Comparison of ENCODE assay signal across 9 cellular contexts in the genomic region with DNA sequence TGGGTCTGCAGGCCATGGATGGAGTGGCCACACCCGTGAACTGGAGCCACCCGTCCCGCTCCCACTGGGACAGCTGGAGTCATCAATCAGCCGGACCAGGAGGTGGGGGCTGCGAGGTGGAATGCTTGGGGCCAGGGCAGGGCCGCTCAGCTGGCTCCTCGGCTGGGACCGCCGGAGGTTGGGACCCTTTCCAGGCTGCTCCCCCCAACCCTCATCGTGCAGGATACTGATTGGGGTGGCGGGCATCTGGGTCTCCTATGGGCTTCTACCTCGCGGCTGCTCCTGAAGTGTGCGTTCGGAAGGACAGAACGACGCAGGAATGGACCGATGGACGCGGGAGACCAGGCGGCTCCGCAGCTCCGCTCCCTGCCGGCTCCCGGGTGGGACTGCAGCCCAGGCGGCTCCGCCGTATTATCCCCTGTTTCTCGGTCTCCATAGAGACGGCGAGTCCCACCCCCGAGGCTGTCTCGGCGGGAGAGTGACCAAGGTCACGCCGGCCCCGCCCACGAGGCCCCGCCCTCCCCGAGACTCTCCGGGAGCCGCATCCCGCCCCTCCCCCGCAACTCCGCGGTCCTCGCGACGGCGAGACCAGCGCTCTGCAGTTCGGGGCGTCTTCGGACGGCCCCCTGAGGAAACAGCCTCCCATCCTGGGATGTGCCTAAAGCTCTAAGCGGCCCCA. TPM values are rescaled to one million over a fixed set of nuclear protein-coding genes. Genes with fewer than 3 reads are reported as not detected.
A peak's percentile ranks its signal among the peaks of the same experiment; 100 is the strongest.
DNase-seq lines count a peak whose midpoint lies in the region; ATAC-seq, FAIRE-seq and TF ChIP-seq lines count a peak whose summit lies in the region.
"Had no signal": no experiment of that assay in that cellular context is flagged by ENCODE, and none has a peak within 500 bp of the region (broad histone marks: within the 10 kb centered on the region; RNA-seq: fewer than 3 reads in every experiment).

A gene (minus strand): TSS at position 388 of the 679 bp plus-strand sequence. CDS start 2,387 bp downstream, outside the sequence.

- peaks cover 56% of the 10 kb centered on the region for H3K27me3 Mint-ChIP-seq in WTC11 (ENCODE audit: low read depth)

- H4K5ac ChIP-seq in H1 (ENCODE audit: insufficient read length, low read depth, low read length): no peak within 1 kb of the TSS

- no peak within 1 kb of the TSS for H3K27ac Mint-ChIP-seq in WTC11

- H3K4me3 Mint-ChIP-seq in WTC11: peak within 1 kb of the TSS; percentile 66

- peaks cover 24 to 49% (median 41%) of the 10 kb centered on the region in 4 experiments for H3K27me3 ChIP-seq in H1 (replicated peaks in 1 of 4; ENCODE audit: control insufficient read depth in 3 of 4, extremely low read depth in 1 of 4, insufficient read depth in 3 of 4, low read length in 3 of 4)
- no peaks in the 10 kb centered on the region for H3K27me3 ChIP-seq in Karpas-422 (ENCODE audit: low read length)

- no peaks in the 10 kb centered on the region for H3K36me3 Mint-ChIP-seq in WTC11

- peaks cover 20% of the 10 kb centered on the region for H3K4me1 Mint-ChIP-seq in WTC11

- H4K8ac ChIP-seq in H1 (ENCODE audit: extremely low read depth, insufficient read depth, low read length): peak within 1 kb of the TSS; percentile 81

- no peak within 1 kb of the TSS for H4K91ac ChIP-seq in H1 (replicated peaks; ENCODE audit: insufficient read length, low read length)

- H2AFZ ChIP-seq in H1 (ENCODE audit: low read length): no peak within 1 kb of the TSS
- no peak within 1 kb of the TSS for H2AFZ ChIP-seq in Karpas-422 (ENCODE audit: low read length)

- TF ChIP-seq RAD21 in H1 (IDR thresholded peaks at IDR 0.05 in 1 of 2, conservative IDR thresholded peaks at IDR 0.05 in 1 of 2; ENCODE audit: low read depth in 2 of 2, low read length in 2 of 2): peak; percentile 39 to 53; a peak in 2 of 4 replicates

- H2BK5ac ChIP-seq in H1 (ENCODE audit: low read depth, low read length): no peak within 1 kb of the TSS

- no peak within 1 kb of the TSS for H2AK5ac ChIP-seq in H1 (ENCODE audit: low read depth, low read length)

- H3K23ac ChIP-seq in H1 (ENCODE audit: insufficient read length): no peak within 1 kb of the TSS

- TF ChIP-seq CTCF in WTC11 (IDR thresholded peaks at IDR 0.05) (peak; percentile 25; the same call in 1 of the 2 replicates), H1 (IDR thresholded peaks at IDR 0.05; ENCODE audit: control extremely low read depth in 1 of 3, insufficient read depth in 1 of 3, low read depth in 1 of 3, low read length in 3 of 3) (peak in 2 of 3 experiments; percentile 66 to 69; a peak in 3 of 4 replicates), lower leg skin (IDR thresholded peaks at IDR 0.05) (peak in 1 of 3 donors; percentile 54)

- H3K4me3 ChIP-seq in H1 (ENCODE audit: extremely low read depth in 1 of 4, insufficient read depth in 2 of 4, low read depth in 3 of 4, low read length in 4 of 4): peak within 1 kb of the TSS; percentile 21 to 58 (median 39); a peak in 7 of 8 replicates
- H3K4me3 ChIP-seq in lower leg skin (ENCODE audit: low read depth, poor library complexity, severe bottlenecking): no peak within 1 kb of the TSS
- H3K4me3 ChIP-seq in Karpas-422 (ENCODE audit: low read length): no peak within 1 kb of the TSS

- no peak for FAIRE-seq in H1 (lab: Jason Lieb, UNC)

- no peak within 1 kb of the TSS for H3K14ac ChIP-seq in H1 (ENCODE audit: insufficient read length)

- 0 out of 2 replicates have a peak within 1 kb of the TSS, but pooled peaks have one; percentile 80 for H2BK20ac ChIP-seq in H1 (ENCODE audit: low read length)

- H3K18ac ChIP-seq in H1 (ENCODE audit: extremely low read depth, low read length): peak within 1 kb of the TSS; percentile 32; the same call in 1 of the 2 replicates

- H3K4ac ChIP-seq in H1 (replicated peaks; ENCODE audit: insufficient read length, low read depth, low read length): no peak within 1 kb of the TSS

- 27% methylated on average over 14 of the region's 56 CpGs; no CpG with 5 or more reads in 1 of the 2 experiments for whole genome bisulfite sequencing in H1 (ENCODE audit: extremely low coverage in 1 of 2, insufficient coverage in 1 of 2, insufficient read length in 1 of 2, insufficient replicate concordance in 2 of 2, low coverage in 1 of 2, low lambda C conversion rate in 2 of 2, missing lambda C conversion rate in 1 of 2), 2 experiments
- 0 to 1% methylated on average over 28 to 35 of the region's 56 CpGs for WGBS in lower leg skin, 2 donors

- no peak within 1 kb of the TSS for H3K27ac ChIP-seq in H1 (ENCODE audit: low read depth, low read length)
- no peak within 1 kb of the TSS for H3K27ac ChIP-seq in Karpas-422 (ENCODE audit: low read length)
- H3K27ac ChIP-seq: HL-60 had no signal

- no peak within 1 kb of the TSS for H2BK120ac ChIP-seq in H1 (replicated peaks; ENCODE audit: low read depth, low read length)

- no peaks in the 10 kb centered on the region for H3K9me3 ChIP-seq in H1 (ENCODE audit: insufficient read depth in 2 of 2, low read depth in 1 of 2, low read length in 1 of 2)
- H3K9me3 ChIP-seq in Karpas-422 (ENCODE audit: low read length): no peaks in the 10 kb centered on the region

- peak in 1 of 2 experiments; percentile 62; a peak in 1 of 3 replicates for TF ChIP-seq EP300 in H1 (IDR thresholded peaks at IDR 0.05; ENCODE audit: borderline replicate concordance in 1 of 2, low read depth in 2 of 2, low read length in 2 of 2)

- H3K9ac ChIP-seq in H1 (replicated peaks in 1 of 4; ENCODE audit: extremely low read depth in 1 of 4, low read depth in 3 of 4, low read length in 3 of 4) (no peak within 1 kb of the TSS; a peak in 1 of 7 replicates), Karpas-422 (ENCODE audit: low read length) (no peak within 1 kb of the TSS)

- CTCF ChIA-PET in WTC11 (lab: Charles Lee) (interaction anchor here (0.6 to 6.8 kb wide), 37 partner anchors 10 to 563 kb away, joined by 3 to 65 read pairs (median 6); a partner anchor contains a TSS), H1 (lab: Charles Lee; ENCODE audit: partially characterized antibody) (interaction anchor here (0.6 to 32.4 kb wide), 28 partner anchors 9 to 563 kb away, joined by 3 to 476 read pairs (median 5); a partner anchor contains a TSS)

- H3K4me1 ChIP-seq in H1 (replicated peaks in 1 of 4; ENCODE audit: control insufficient read depth in 3 of 4, insufficient read depth in 4 of 4, low read length in 3 of 4) (peaks cover 0 to 35% (median 23%) of the 10 kb centered on the region in 4 experiments; a peak in 6 of 7 replicates), Karpas-422 (ENCODE audit: low read length) (peaks cover 13% of the 10 kb centered on the region)

- TF ChIP-seq POLR2A in H1 (IDR thresholded peaks at IDR 0.05; ENCODE audit: control extremely low read depth in 1 of 2, low read depth in 2 of 2, low read length in 2 of 2) (no peak), lower leg skin (IDR thresholded peaks at IDR 0.05) (no peak)

- H2BK12ac ChIP-seq in H1 (ENCODE audit: low read depth, low read length): peak within 1 kb of the TSS; percentile 84; the same call in 1 of the 2 replicates

- no peaks in the 10 kb centered on the region for H3K79me2 ChIP-seq in H1 (ENCODE audit: control insufficient read depth in 1 of 2, insufficient read depth in 2 of 2, low read length in 2 of 2)
- H3K79me2 ChIP-seq in Karpas-422 (ENCODE audit: low read length): no peaks in the 10 kb centered on the region

- peaks cover 6 to 9% of the 10 kb centered on the region in 2 experiments for H4K20me1 ChIP-seq in H1 (replicated peaks in 1 of 2; ENCODE audit: control insufficient read depth in 1 of 2, insufficient read depth in 2 of 2, low read length in 2 of 2)
- H4K20me1 ChIP-seq in Karpas-422 (ENCODE audit: insufficient read depth, low read depth, low read length): no peaks in the 10 kb centered on the region

- DNase-seq in CD1c-positive myeloid dendritic cell (ENCODE audit: extremely low spot score) (peak; percentile 79), HuH-7.5 (ENCODE audit: low spot score) (peak; percentile 90), WTC11 (ENCODE audit: low spot score) (peak; percentile 90), H1 (ENCODE audit: low read depth in 1 of 2, low spot score in 2 of 2) (peak in 1 of 2 experiments; percentile 87), lower leg skin (ENCODE audit: low spot score in 2 of 2) (peak; percentile 75 to 97), Karpas-422 (no peak)
- peak; percentile 46 to 58 for DNase-seq in stimulated activated CD4-positive, alpha-beta T cell treated with anti-CD3 and anti-CD28 coated beads, Interleukin-2, amount 100 ng/mL, for 24 hours

- H3K4me2 ChIP-seq in H1 (ENCODE audit: insufficient read depth in 1 of 2, low read depth in 2 of 2, low read length in 2 of 2) (peak within 1 kb of the TSS; percentile 56 to 86), Karpas-422 (ENCODE audit: low read depth, low read length, poor library complexity, severe bottlenecking) (no peak within 1 kb of the TSS)

- ATAC-seq in WTC11 (peak; percentile 56), GM21529 (IDR thresholded peaks at IDR 0.05; ENCODE audit: unreplicated experiment) (no peak)

- no peaks in the 10 kb centered on the region for H3K9me2 ChIP-seq in Karpas-422 (replicated peaks; ENCODE audit: insufficient read depth, low read length)

- H2BK15ac ChIP-seq in H1 (ENCODE audit: low read length): peak within 1 kb of the TSS; percentile 72; the same call in 1 of the 2 replicates

- H3K23me2 ChIP-seq in H1 (ENCODE audit: low read depth, low read length): no peaks in the 10 kb centered on the region; the same call in 1 of the 2 replicates

- no peaks in the 10 kb centered on the region for H3K9me3 Mint-ChIP-seq in WTC11

- POLR2A ChIA-PET in WTC11 (lab: Charles Lee) (interaction anchor here (0.6 to 1.5 kb wide), 5 partner anchors 9 to 66 kb away, joined by 3 to 4 read pairs (median 3); a partner anchor contains a TSS), H1 (lab: Charles Lee; ENCODE audit: partially characterized antibody) (interaction anchor here (0.5 to 1.7 kb wide), 5 partner anchors 10 to 184 kb away, joined by 3 to 12 read pairs (median 3); a partner anchor contains a TSS)

- H3K56ac ChIP-seq in H1 (replicated peaks; ENCODE audit: insufficient read length, low read depth, low read length): no peak within 1 kb of the TSS

- intact Hi-C loops in lower leg skin (cut with DNase I; ENCODE audit: low total_unique reads): no loop called here

- H3K79me1 ChIP-seq in H1 (ENCODE audit: low read depth, low read length): no peaks in the 10 kb centered on the region

- no peaks in the 10 kb centered on the region for H3K36me3 ChIP-seq in H1 (ENCODE audit: control insufficient read depth in 2 of 4, insufficient read depth in 4 of 4, low read length in 3 of 4)
- no peaks in the 10 kb centered on the region for H3K36me3 ChIP-seq in Karpas-422 (ENCODE audit: insufficient read depth, low read length)

RNA-seq across cellular contexts. Expression of the gene that starts here (rescaled TPM):
- 0.57 to 0.74 TPM (median 0.64 TPM) in 3 replicates for total RNA-seq in WTC11 (2021)
- total RNA-seq in H1 (2021; fragmentation: NEBNext Ultra II Directional; extraction: Animal tissue kit (Norgen Biotek cat#: 25700)): 0.61 and 1.0 TPM in 2 replicates
- polyA plus RNA-seq in H1 (2011; rRNA removed): 0.77 and 1.3 TPM in 2 replicates
- polyA plus RNA-seq in H1 (2011; cell fraction: cytosol; rRNA removed): 1.4 TPM
- polyA plus RNA-seq in H1 (2011; cell fraction: nucleus; rRNA removed): 1.4 TPM
- polyA plus RNA-seq in H1 (2012, experiment 1 of 2): 0.70 to 1.4 TPM (median 0.81 TPM) in 4 replicates
- polyA plus RNA-seq in H1 (2012, experiment 2 of 2): 0.79 TPM
- 0.51 TPM for polyA plus RNA-seq in H1 (2013, experiment 1 of 2)
- 0.39 TPM for polyA plus RNA-seq in H1 (2013, experiment 2 of 2)
- polyA minus RNA-seq in H1 (2011; rRNA and poly(A)+ RNA removed): 0.34 TPM in 1 of 2 replicates, not detected in the other
- not detected for polyA minus RNA-seq in H1 (2011; cell fraction: cytosol; rRNA and poly(A)+ RNA removed)
- 1.1 TPM for polyA minus RNA-seq in H1 (2011; cell fraction: nucleus; rRNA and poly(A)+ RNA removed)
- total RNA-seq in lower leg skin: 100 to 1,000 TPM in 2 of 4 donors, 10 to 100 TPM in 2; 29.6 to 197 (median 89.7) TPM
- total RNA-seq in Karpas-422 (2014; rRNA removed; shearing (Covaris generic); ENCODE audit: low replicate concordance): not detected in 2 replicates

Comparison
In these comparisons a context has a peak if more than half of its experiments do, and no peak if none do; other contexts are left out.
1. RNA of the gene that starts here (total RNA-seq): 29.6 to 197 TPM in lower leg skin; 0.61 to 1.0 TPM in H1, 0.57 to 0.74 TPM in WTC11 and not detected in Karpas-422; every median in the first group is over 10 times any median in the second.
2. Peak in DNase-seq and ATAC-seq in WTC11; RNA of the gene not detected or under 1 TPM.
3. H3K4me3 ChIP-seq: peak in H1 (4 of 4); none in lower leg skin (single experiment) and Karpas-422 (single experiment).